7 cellular contexts compared by ENCODE assay signal in genomic region chr5:138542120-138542955, GRCh38. TPM values are rescaled to one million over a fixed set of nuclear protein-coding genes. Genes with fewer than 3 reads are reported as not detected.
DNase-seq lines count a peak whose midpoint lies in the region; ATAC-seq, FAIRE-seq and TF ChIP-seq lines count a peak whose summit lies in the region.

No MANE protein-coding gene starts in this region.

- DNase-seq in M059J (ENCODE audit: low read depth) (peak; percentile 24), brain microvascular endothelial cell (no peak), right lobe of liver (peak in 1 of 3 donors; percentile 76), transverse colon (peak; percentile 21), GM19239 (ENCODE audit: insufficient read length, low spot score) (no peak)

- TF ChIP-seq POLR2A in right lobe of liver (IDR thresholded peaks at IDR 0.05) (no peak), transverse colon (IDR thresholded peaks at IDR 0.05) (no peak)

- H3K36me3 ChIP-seq in brain microvascular endothelial cell (replicated peaks) (peaks cover 8% of the 10 kb centered on the region), right lobe of liver (no peaks in the 10 kb centered on the region), transverse colon (no peaks in the 10 kb centered on the region)

- no peak for TF ChIP-seq EP300 in transverse colon (IDR thresholded peaks at IDR 0.05; ENCODE audit: low read depth)

- in situ Hi-C loops in brain microvascular endothelial cell (cut with HindIII; ENCODE audit: low pct_ligation_motif_present, low sequenced_read_pairs), result no loop called here
- in situ Hi-C loops in transverse colon (cut with MboI; ENCODE audit: low pct_ligation_motif_present in 1 of 4, low pct_unique_long_range_greater_than_20kb in 1 of 4, low sequenced_read_pairs in 3 of 4), result loop anchor here in 1 of 4 donors (25.0 kb wide), 1 partner anchor 355 kb away; the partner anchor contains the start of genes BRD8 and KIF20A

- ATAC-seq in GM18519 (IDR thresholded peaks at IDR 0.05; ENCODE audit: low FRiP score, unreplicated experiment) (peak; percentile 9), right lobe of liver (no peak), GM21360 (IDR thresholded peaks at IDR 0.05; ENCODE audit: unreplicated experiment) (no peak)

- peak; percentile 8 for TF ChIP-seq CTCF in brain microvascular endothelial cell (IDR thresholded peaks at IDR 0.05; ENCODE audit: low read depth, low read length, missing control alignments)
- TF ChIP-seq CTCF in right lobe of liver (IDR thresholded peaks at IDR 0.05), result no peak
- TF ChIP-seq CTCF in transverse colon (IDR thresholded peaks at IDR 0.05), result peak in 1 of 5 experiments; percentile 22

- H3K9me3 ChIP-seq in right lobe of liver (no peaks in the 10 kb centered on the region), transverse colon (no peaks in the 10 kb centered on the region)

- H3K27me3 ChIP-seq in brain microvascular endothelial cell (replicated peaks), result no peaks in the 10 kb centered on the region
- H3K27me3 ChIP-seq in right lobe of liver, result no peaks in the 10 kb centered on the region
- H3K27me3 ChIP-seq in transverse colon, result no peaks in the 10 kb centered on the region

- H3K27ac ChIP-seq in brain microvascular endothelial cell (peak overlapping the region; percentile 96), right lobe of liver (peak overlapping the region; percentile 91 to 99 (median 92)), transverse colon (peak overlapping the region; percentile 96 to 99 (median 96))

- intact Hi-C loops in right lobe of liver (cut with DNase I) (loop anchor here in 1 of 2 donors (10.0 kb wide), 1 partner anchor 88 kb away; no protein-coding TSS in a partner anchor), transverse colon (cut with DNase I; ENCODE audit: low total_unique reads) (loop anchor here (5.0 kb wide), 1 partner anchor 80 kb away; no protein-coding TSS in a partner anchor)

- no peak for FAIRE-seq in GM19239 (lab: Jason Lieb, UNC)

- H3K4me3 ChIP-seq in brain microvascular endothelial cell (ENCODE audit: low read depth, low read length), result peak overlapping the region; percentile 99
- peak overlapping the region; percentile 86 to 98 (median 97) for H3K4me3 ChIP-seq in right lobe of liver
- H3K4me3 ChIP-seq in transverse colon, result peak overlapping the region; percentile 62 to 90 (median 87)

- H3K4me1 ChIP-seq in right lobe of liver (peaks cover 0 to 36% (median 10%) of the 10 kb centered on the region in 4 donors), transverse colon (peaks cover 26 to 70% (median 46%) of the 10 kb centered on the region in 4 donors)

- 0% methylated on average over 22 of the region's 48 CpGs for WGBS in right lobe of liver (ENCODE audit: insufficient coverage, low coverage, low lambda C conversion rate, missing lambda C conversion rate)
- WGBS in transverse colon (ENCODE audit: low coverage in 1 of 2), 2 donors, result 0 to 1% methylated on average over 2 to 41 of the region's 48 CpGs

RNA-seq across cellular contexts. Expression of gene ETF1, which starts 0.7 kb away (rescaled TPM):
- 74.2 and 91.3 TPM in 2 replicates for total RNA-seq in M059J (2014; rRNA removed; shearing (Covaris generic))
- 10 to 100 TPM; 29.5 to 52.1 (median 39.4) TPM for total RNA-seq in right lobe of liver
- 10 to 100 TPM; 39.8 to 66.6 (median 54.1) TPM for total RNA-seq in transverse colon

RNA-seq across cellular contexts. Expression of gene HSPA9, which starts 32.9 kb away (rescaled TPM):
- total RNA-seq in M059J (2014; rRNA removed; shearing (Covaris generic)), result 241 and 270 TPM in 2 replicates
- 100 to 1,000 TPM; 198 to 459 (median 229) TPM for total RNA-seq in right lobe of liver
- total RNA-seq in transverse colon, result 100 to 1,000 TPM in 3 of 4 donors, 10 to 100 TPM in 1; 82.7 to 236 (median 175) TPM

Comparison
In these comparisons a context has a peak if more than half of its experiments do, and no peak if none do; other contexts are left out.
1. DNase-seq: peak in M059J (single experiment) and transverse colon (single experiment); none in brain microvascular endothelial cell (single experiment) and GM19239 (single experiment).
2. Peak in every context shown above with its lines, with median percentiles within 50 percentile points of each other: H3K27ac ChIP-seq and H3K4me3 ChIP-seq.